ENCODE assay signal across 1 cellular context in the genomic region with DNA sequence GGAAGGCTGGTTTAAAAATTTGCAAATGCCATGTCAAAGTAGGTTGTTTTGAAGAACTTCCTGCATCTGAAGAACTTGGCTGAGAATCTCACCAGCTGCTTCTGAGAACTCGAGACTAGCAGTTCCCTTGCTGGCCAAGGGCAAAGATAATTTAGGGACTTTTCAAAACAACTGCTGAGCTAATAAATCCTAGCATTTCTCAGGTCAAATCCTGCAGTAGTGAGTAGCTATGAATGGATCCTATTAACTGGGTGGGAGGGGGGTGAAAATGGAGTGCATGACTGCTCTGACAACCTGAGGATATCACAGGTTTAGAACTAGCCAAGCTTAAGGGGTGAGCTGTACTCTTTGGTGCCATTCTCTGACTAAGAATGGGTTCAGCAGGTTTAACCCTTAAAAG.
TF ChIP-seq lines count a peak whose summit lies in the region.

No MANE protein-coding gene starts in this region.

TF ChIP-seq in WTC11, 78 proteins besides CTCF, POLR2A, EP300 and RAD21 (continued from another document):
- TF ChIP-seq E2F1 (CRISPR knock-in tag; IDR thresholded peaks at IDR 0.05): no peak
- TF ChIP-seq HMGA2 (CRISPR knock-in tag; IDR thresholded peaks at IDR 0.05): no peak
- TF ChIP-seq ZMAT4 (CRISPR knock-in tag; IDR thresholded peaks at IDR 0.05): no peak
- no peak for TF ChIP-seq IRF2 (CRISPR knock-in tag; IDR thresholded peaks at IDR 0.05; ENCODE audit: borderline replicate concordance, low read depth)
- TF ChIP-seq TP53 (CRISPR knock-in tag; IDR thresholded peaks at IDR 0.05): no peak
- TF ChIP-seq FOXK1 (CRISPR knock-in tag; IDR thresholded peaks at IDR 0.05): no peak
- TF ChIP-seq ZNF232 (CRISPR knock-in tag; IDR thresholded peaks at IDR 0.05): no peak
- no peak for TF ChIP-seq ZNF138 (CRISPR knock-in tag; conservative IDR thresholded peaks at IDR 0.05)
- TF ChIP-seq FOXJ3 (CRISPR knock-in tag; IDR thresholded peaks at IDR 0.05; ENCODE audit: borderline replicate concordance): no peak
- TF ChIP-seq ETV6 (CRISPR knock-in tag; IDR thresholded peaks at IDR 0.05): no peak
- no peak for TF ChIP-seq OVOL2 (CRISPR knock-in tag; IDR thresholded peaks at IDR 0.05; ENCODE audit: borderline replicate concordance)
- no peak for TF ChIP-seq RELA (CRISPR knock-in tag; IDR thresholded peaks at IDR 0.05; ENCODE audit: borderline replicate concordance)
- no peak for TF ChIP-seq ESRRA (CRISPR knock-in tag; IDR thresholded peaks at IDR 0.05; ENCODE audit: borderline replicate concordance)
- no peak for TF ChIP-seq ATF6 (CRISPR knock-in tag; IDR thresholded peaks at IDR 0.05)
- TF ChIP-seq, protein P1, sequence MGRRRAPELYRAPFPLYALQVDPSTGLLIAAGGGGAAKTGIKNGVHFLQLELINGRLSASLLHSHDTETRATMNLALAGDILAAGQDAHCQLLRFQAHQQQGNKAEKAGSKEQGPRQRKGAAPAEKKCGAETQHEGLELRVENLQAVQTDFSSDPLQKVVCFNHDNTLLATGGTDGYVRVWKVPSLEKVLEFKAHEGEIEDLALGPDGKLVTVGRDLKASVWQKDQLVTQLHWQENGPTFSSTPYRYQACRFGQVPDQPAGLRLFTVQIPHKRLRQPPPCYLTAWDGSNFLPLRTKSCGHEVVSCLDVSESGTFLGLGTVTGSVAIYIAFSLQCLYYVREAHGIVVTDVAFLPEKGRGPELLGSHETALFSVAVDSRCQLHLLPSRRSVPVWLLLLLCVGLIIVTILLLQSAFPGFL (CRISPR knock-in tag; IDR thresholded peaks at IDR 0.05; ENCODE audit: borderline replicate concordance): no peak
- no peak for TF ChIP-seq EMX1 (CRISPR knock-in tag; IDR thresholded peaks at IDR 0.05)
- TF ChIP-seq, protein P2, sequence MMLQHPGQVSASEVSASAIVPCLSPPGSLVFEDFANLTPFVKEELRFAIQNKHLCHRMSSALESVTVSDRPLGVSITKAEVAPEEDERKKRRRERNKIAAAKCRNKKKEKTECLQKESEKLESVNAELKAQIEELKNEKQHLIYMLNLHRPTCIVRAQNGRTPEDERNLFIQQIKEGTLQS (CRISPR knock-in tag; conservative IDR thresholded peaks at IDR 0.05): no peak
TF ChIP-seq in WTC11: peak in this region for 0.
